Comparison of ENCODE assay signal across 20 cellular contexts in genomic region chr21:23455676-23456075, GRCh38.
DNase-seq lines count a peak whose midpoint lies in the region; ATAC-seq lines count a peak whose summit lies in the region.
"Had no signal": no experiment of that assay in that cellular context is flagged by ENCODE, and none has a peak within 500 bp of the region (broad histone marks: within the 10 kb centered on the region; RNA-seq: fewer than 3 reads in every experiment).

No MANE protein-coding gene starts in this region.

- no peaks in the 10 kb centered on the region for H3K4me1 Mint-ChIP-seq in CD4-positive, alpha-beta memory T cell
- H3K4me1 Mint-ChIP-seq: brain; neural crest cell; stimulated activated effector memory CD8-positive, alpha-beta T cell treated with anti-CD3 and anti-CD28 coated beads, Interleukin-12 subunit alpha, Interleukin-12 subunit beta, amount 100 ng/mL, for 72 hours had no signal

- no peaks in the 10 kb centered on the region for H3K4me1 ChIP-seq in neuronal stem cell (ENCODE audit: control insufficient read depth in 2 of 2, insufficient read depth in 1 of 2, low read depth in 1 of 2, low read length in 2 of 2)
- H3K4me1 ChIP-seq in CD4-positive, alpha-beta memory T cell (ENCODE audit: insufficient read depth, low read length): no peaks in the 10 kb centered on the region
- H3K4me1 ChIP-seq: Peyer's patch, sigmoid colon had no signal

- no peak overlapping the region for H4K8ac ChIP-seq in neuronal stem cell (ENCODE audit: low read depth, low read length)

- H3K18ac ChIP-seq in neuronal stem cell (ENCODE audit: low read length): no peak overlapping the region

- no peak overlapping the region for H3K27ac ChIP-seq in neuronal stem cell (replicated peaks; ENCODE audit: low read length)
- no peak overlapping the region for H3K27ac ChIP-seq in CD4-positive, alpha-beta memory T cell (ENCODE audit: low read depth, low read length)
- H3K27ac ChIP-seq: BLaER1, Peyer's patch, sigmoid colon, WERI-Rb-1 had no signal

- H3K23ac ChIP-seq in neuronal stem cell (ENCODE audit: low read depth, low read length, poor library complexity): no peak overlapping the region

- H2BK5ac ChIP-seq in neuronal stem cell (ENCODE audit: low read length): no peak overlapping the region

- H2BK15ac ChIP-seq in neuronal stem cell (ENCODE audit: low read length): no peak overlapping the region

- WGBS in neuronal stem cell (ENCODE audit: extremely low coverage in 2 of 2, insufficient read length in 2 of 2, insufficient replicate concordance in 1 of 2), 2 donors: no CpG with 5 or more reads among the region's 4 CpGs

- H4K91ac ChIP-seq in neuronal stem cell (ENCODE audit: low read depth, low read length, poor library complexity): no peak overlapping the region

- H3K4me3 ChIP-seq in neuronal stem cell (ENCODE audit: low read length in 2 of 2): no peak overlapping the region
- H3K4me3 ChIP-seq in CD4-positive, alpha-beta memory T cell (ENCODE audit: low read length in 2 of 2): no peak overlapping the region
- H3K4me3 ChIP-seq: BLaER1, K562, Peyer's patch, sigmoid colon had no signal

- peaks cover 0 to 9% (median 4%) of the 10 kb centered on the region in 8 donors for H3K9me3 Mint-ChIP-seq in CD4-positive, alpha-beta memory T cell
- H3K9me3 Mint-ChIP-seq: brain, neural crest cell had no signal

- H3K4me2 ChIP-seq in neuronal stem cell (ENCODE audit: insufficient read depth, low read length, poor library complexity, severe bottlenecking): no peak overlapping the region
- H3K4me2 ChIP-seq: BLaER1 had no signal

- H3K14ac ChIP-seq in neuronal stem cell (ENCODE audit: low read length): no peak overlapping the region

- H3K79me1 ChIP-seq in neuronal stem cell (ENCODE audit: low read depth, low read length): no peaks in the 10 kb centered on the region

- DNase-seq in neuronal stem cell (ENCODE audit: low spot score) (no peak), occipital lobe (lab: John Stamatoyannopoulos, UW) (no peak), NCI-H526 (lab: John Stamatoyannopoulos, UW) (no peak)
- DNase-seq in CD4-positive, alpha-beta memory T cell: no peak
- DNase-seq: activated gamma-delta T cell; DMS53; effector memory CD4-positive, alpha-beta T cell; mammary epithelial cell; Peyer's patch; sigmoid colon; stimulated activated CD4-positive, alpha-beta T cell treated with anti-CD3 and anti-CD28 coated beads, Interleukin-4, amount 100 ng/mL, for 24 hours; WERI-Rb-1 had no signal

- H3K36me3 Mint-ChIP-seq in CD4-positive, alpha-beta memory T cell: no peaks in the 10 kb centered on the region
- H3K36me3 Mint-ChIP-seq: brain; stimulated activated effector memory CD8-positive, alpha-beta T cell treated with anti-CD3 and anti-CD28 coated beads, Interleukin-12 subunit alpha, Interleukin-12 subunit beta, amount 100 ng/mL, for 72 hours had no signal

- H2BK12ac ChIP-seq in neuronal stem cell (ENCODE audit: low read length): no peak overlapping the region

- H3K4me3 Mint-ChIP-seq in CD4-positive, alpha-beta memory T cell: no peak overlapping the region
- H3K4me3 Mint-ChIP-seq: brain; neural crest cell; stimulated activated effector memory CD8-positive, alpha-beta T cell treated with anti-CD3 and anti-CD28 coated beads, Interleukin-12 subunit alpha, Interleukin-12 subunit beta, amount 100 ng/mL, for 72 hours had no signal

- no peak overlapping the region for H3K27ac Mint-ChIP-seq in CD4-positive, alpha-beta memory T cell
- H3K27ac Mint-ChIP-seq: brain; stimulated activated effector memory CD8-positive, alpha-beta T cell treated with anti-CD3 and anti-CD28 coated beads, Interleukin-12 subunit alpha, Interleukin-12 subunit beta, amount 100 ng/mL, for 72 hours had no signal

- H3K9me3 ChIP-seq in neuronal stem cell (replicated peaks in 1 of 2; ENCODE audit: control insufficient read depth in 2 of 2, insufficient read depth in 1 of 2, low read depth in 1 of 2, low read length in 2 of 2): no peaks in the 10 kb centered on the region
- H3K9me3 ChIP-seq in CD4-positive, alpha-beta memory T cell (ENCODE audit: control insufficient read depth in 1 of 2, low read length in 2 of 2): no peaks in the 10 kb centered on the region
- H3K9me3 ChIP-seq: BLaER1, Peyer's patch had no signal

- ATAC-seq in GM19324 (IDR thresholded peaks at IDR 0.05; ENCODE audit: low FRiP score, unreplicated experiment) (peak; percentile 92), HG02588 (IDR thresholded peaks at IDR 0.05; ENCODE audit: unreplicated experiment) (peak; percentile 49), HG03196 (IDR thresholded peaks at IDR 0.05; ENCODE audit: unreplicated experiment) (peak; percentile 81)
- ATAC-seq: K562; stimulated activated effector memory CD8-positive, alpha-beta T cell treated with anti-CD3 and anti-CD28 coated beads, Interleukin-12 subunit alpha, Interleukin-12 subunit beta, amount 100 ng/mL, for 72 hours had no signal

- CTCF ChIA-PET in CD4-positive, alpha-beta memory T cell (lab: Charles Lee; ENCODE audit: partially characterized antibody): no interaction called here

- H3K4ac ChIP-seq in neuronal stem cell (ENCODE audit: low read length): no peak overlapping the region

- H3K27me3 ChIP-seq in neuronal stem cell (ENCODE audit: control insufficient read depth in 3 of 3, insufficient read depth in 3 of 3, low read depth in 1 of 3, low read length in 3 of 3): no peaks in the 10 kb centered on the region
- no peaks in the 10 kb centered on the region for H3K27me3 ChIP-seq in CD4-positive, alpha-beta memory T cell (ENCODE audit: insufficient read depth, low read length)
- H3K27me3 ChIP-seq: BLaER1, Peyer's patch, sigmoid colon had no signal

- no peaks in the 10 kb centered on the region for H3K27me3 Mint-ChIP-seq in CD4-positive, alpha-beta memory T cell
- H3K27me3 Mint-ChIP-seq: brain had no signal

- no peak overlapping the region for H3K9ac ChIP-seq in neuronal stem cell (ENCODE audit: low read depth, low read length, poor library complexity)
- H3K9ac ChIP-seq: BLaER1 had no signal

- H2AFZ ChIP-seq in neuronal stem cell (ENCODE audit: low read length): peak overlapping the region; percentile 53

- H2BK120ac ChIP-seq in neuronal stem cell (ENCODE audit: low read depth, low read length): no peak overlapping the region

- no peak overlapping the region for H2AK5ac ChIP-seq in neuronal stem cell (ENCODE audit: low read depth, low read length)

- no peaks in the 10 kb centered on the region for H3K36me3 ChIP-seq in neuronal stem cell (replicated peaks in 1 of 2; ENCODE audit: control insufficient read depth in 2 of 2, insufficient read depth in 2 of 2, low read length in 2 of 2)
- H3K36me3 ChIP-seq in CD4-positive, alpha-beta memory T cell (ENCODE audit: insufficient read depth, low read length): no peaks in the 10 kb centered on the region
- H3K36me3 ChIP-seq: BLaER1, Peyer's patch, sigmoid colon, WERI-Rb-1 had no signal

- POLR2A ChIA-PET in CD4-positive, alpha-beta memory T cell (lab: Charles Lee; ENCODE audit: partially characterized antibody): no interaction called here

- intact Hi-C loops in CD4-positive, alpha-beta memory T cell (cut with micrococcal nuclease): no loop called here
